Comparison of ENCODE assay signal across 15 cellular contexts in genomic region chr1:165915480-165916395, GRCh38.
DNase-seq lines count a peak whose midpoint lies in the region; ATAC-seq, FAIRE-seq and TF ChIP-seq lines count a peak whose summit lies in the region.
"Had no signal": no experiment of that assay in that cellular context is flagged by ENCODE, and none has a peak within 500 bp of the region (broad histone marks: within the 10 kb centered on the region; RNA-seq: fewer than 3 reads in every experiment).

No MANE protein-coding gene starts in this region.

- FAIRE-seq in pancreas (lab: Jason Lieb, UNC), result no peak
- FAIRE-seq: H1 had no signal

- H3K27ac Mint-ChIP-seq in Calu3 (ENCODE audit: unreplicated experiment), result peak overlapping the region; percentile 21

- no peak for TF ChIP-seq POLR2A in thyroid gland (IDR thresholded peaks at IDR 0.05)

- H3K27me3 ChIP-seq in lower lobe of right lung (ENCODE audit: low read depth) (no peaks in the 10 kb centered on the region), pancreas (no peaks in the 10 kb centered on the region), thyroid gland (no peaks in the 10 kb centered on the region)
- H3K27me3 ChIP-seq: MG63 had no signal

- ATAC-seq in lower lobe of right lung, result peak; percentile 88
- peak; percentile 36 to 82 (median 62) for ATAC-seq in pancreas
- ATAC-seq in HG03521 (IDR thresholded peaks at IDR 0.05; ENCODE audit: unreplicated experiment), result no peak

- peaks cover 26% of the 10 kb centered on the region for H3K36me3 Mint-ChIP-seq in Calu3 (ENCODE audit: insufficient read depth, unreplicated experiment)

- TF ChIP-seq CTCF in Calu3 (IDR thresholded peaks at IDR 0.05; ENCODE audit: unreplicated experiment) (no peak), lower lobe of right lung (IDR thresholded peaks at IDR 0.05) (no peak), pancreas (IDR thresholded peaks at IDR 0.05) (no peak), thyroid gland (IDR thresholded peaks at IDR 0.05) (no peak)

- WGBS in pancreas, 2 donors, result 41 to 43% methylated on average over 6 of the region's 6 CpGs
- WGBS in thyroid gland, 2 donors, result 66 to 71% methylated on average over 5 to 6 of the region's 6 CpGs

- H3K36me3 ChIP-seq in lower lobe of right lung (no peaks in the 10 kb centered on the region), pancreas (no peaks in the 10 kb centered on the region), thyroid gland (no peaks in the 10 kb centered on the region)

- peaks cover 11% of the 10 kb centered on the region for H3K4me1 Mint-ChIP-seq in Calu3 (ENCODE audit: low read depth, unreplicated experiment)

- CTCF ChIA-PET in Calu3 (lab: Charles Lee), result interaction anchor here (1.2 kb wide), 1 partner anchor 9 kb away, joined by 4 read pairs; no protein-coding TSS in a partner anchor

- H3K9me3 Mint-ChIP-seq in Calu3 (ENCODE audit: low read depth, unreplicated experiment), result no peaks in the 10 kb centered on the region

- H3K4me3 ChIP-seq in lower lobe of right lung (no peak overlapping the region), pancreas (no peak overlapping the region), thyroid gland (replicated peaks in 1 of 3) (no peak overlapping the region)
- H3K4me3 ChIP-seq: MG63 had no signal

- no TSS peak for BruUV-seq in Calu3 (replicated peaks; lab: Mats Ljungman, UMichigan)

- intact Hi-C loops in Calu3 (cut with micrococcal nuclease; ENCODE audit: unreplicated experiment) (loop anchor here (2.0 kb wide), 1 partner anchor 143 kb away; no protein-coding TSS in a partner anchor), lower lobe of right lung (cut with DNase I) (loop anchor here (10.0 kb wide), 1 partner anchor 511 kb away; no protein-coding TSS in a partner anchor), pancreas (cut with DNase I) (loop anchor here in 2 of 3 donors (5.0 to 10.0 kb wide), 3 partner anchors 201 to 511 kb away; no protein-coding TSS in a partner anchor), thyroid gland (cut with DNase I) (loop anchor here (5.0 to 10.0 kb wide), 2 partner anchors 198 to 521 kb away; no protein-coding TSS in a partner anchor)

- H3K4me3 Mint-ChIP-seq in Calu3 (ENCODE audit: low read depth, unreplicated experiment), result no peak overlapping the region

- H3K4me1 ChIP-seq in lower lobe of right lung, result peaks cover 14% of the 10 kb centered on the region
- H3K4me1 ChIP-seq in pancreas, result peaks cover 0 to 3% (median 0%) of the 10 kb centered on the region in 3 donors
- H3K4me1 ChIP-seq in thyroid gland, result no peaks in the 10 kb centered on the region

- no peaks in the 10 kb centered on the region for H3K9me3 ChIP-seq in lower lobe of right lung
- H3K9me3 ChIP-seq in pancreas, result no peaks in the 10 kb centered on the region
- no peaks in the 10 kb centered on the region for H3K9me3 ChIP-seq in thyroid gland
- H3K9me3 ChIP-seq: MG63 had no signal

- DNase-seq in Calu3 (no peak), NCI-H226 (peak; percentile 50), lower lobe of right lung (no peak), pancreas (peak in 2 of 6 donors; percentile 28 to 30), thyroid gland (no peak)
- DNase-seq in stimulated activated CD4-positive, alpha-beta T cell treated with anti-CD3 and anti-CD28 coated beads, Interleukin-4, amount 100 ng/mL, for 4 hours, result no peak
- DNase-seq: C1 segment of cervical spinal cord, MG63, NCI-H1092 treated with DMSO at 0.1 percent for 48 hours, NCI-H2081 treated with DMSO at 0.1 percent for 48 hours, NCI-H345, NCI-H526, SIG-M5 had no signal

- H3K27me3 Mint-ChIP-seq in Calu3 (ENCODE audit: unreplicated experiment), result no peaks in the 10 kb centered on the region

- H3K27ac ChIP-seq in lower lobe of right lung (no peak overlapping the region), pancreas (peak overlapping the region in 1 of 4 donors; percentile 48), thyroid gland (no peak overlapping the region)
